11 cellular contexts compared by ENCODE assay signal in genomic region chr2:191038241-191038725, GRCh38. TPM values are rescaled to one million over a fixed set of nuclear protein-coding genes. Genes with fewer than 3 reads are reported as not detected.
DNase-seq lines count a peak whose midpoint lies in the region; ATAC-seq, FAIRE-seq and TF ChIP-seq lines count a peak whose summit lies in the region.
"Had no signal": no experiment of that assay in that cellular context is flagged by ENCODE, and none has a peak within 500 bp of the region (broad histone marks: within the 10 kb centered on the region; RNA-seq: fewer than 3 reads in every experiment).

No MANE protein-coding gene starts in this region.

- peak; percentile 71 for ATAC-seq in naive thymus-derived CD4-positive, alpha-beta T cell
- ATAC-seq in body of pancreas (no peak), GM19452 (IDR thresholded peaks at IDR 0.05; ENCODE audit: unreplicated experiment) (no peak)

- no peaks in the 10 kb centered on the region for H3F3A ChIP-seq in Loucy (ENCODE audit: low read depth)

- H3K36me3 Mint-ChIP-seq in astrocyte (ENCODE audit: low read depth, unreplicated experiment), result no peaks in the 10 kb centered on the region
- H3K36me3 Mint-ChIP-seq in naive thymus-derived CD4-positive, alpha-beta T cell, result peaks cover 0 to 53% (median 18%) of the 10 kb centered on the region in 5 donors

- H3K4me3 ChIP-seq in Loucy (ENCODE audit: low read length, poor library complexity, severe bottlenecking) (no peak overlapping the region), astrocyte (ENCODE audit: insufficient read depth, low read depth, low read length) (no peak overlapping the region), body of pancreas (no peak overlapping the region)
- H3K4me3 ChIP-seq in naive thymus-derived CD4-positive, alpha-beta T cell (ENCODE audit: low read length), result no peak overlapping the region
- H3K4me3 ChIP-seq: tibial nerve had no signal

- H3K36me3 ChIP-seq in Loucy (ENCODE audit: insufficient read depth, low read length) (no peaks in the 10 kb centered on the region), astrocyte (ENCODE audit: insufficient read depth, low read length) (no peaks in the 10 kb centered on the region), body of pancreas (replicated peaks in 1 of 2; ENCODE audit: insufficient read depth in 1 of 2, low read depth in 2 of 2) (no peaks in the 10 kb centered on the region)
- peaks cover 4 to 61% (median 23%) of the 10 kb centered on the region in 3 experiments for H3K36me3 ChIP-seq in naive thymus-derived CD4-positive, alpha-beta T cell (ENCODE audit: control insufficient read depth in 2 of 3, insufficient read depth in 3 of 3, low read length in 3 of 3)
- H3K36me3 ChIP-seq: tibial nerve had no signal

- no peaks in the 10 kb centered on the region for H3K9me2 ChIP-seq in Loucy (replicated peaks; ENCODE audit: low read depth, low read length)

- no peaks in the 10 kb centered on the region for H3K79me2 ChIP-seq in Loucy (ENCODE audit: insufficient read depth, low read length)
- no peaks in the 10 kb centered on the region for H3K79me2 ChIP-seq in astrocyte (ENCODE audit: insufficient read depth, low read length)

- no peaks in the 10 kb centered on the region for H3K9me3 Mint-ChIP-seq in astrocyte (ENCODE audit: unreplicated experiment)
- no peaks in the 10 kb centered on the region for H3K9me3 Mint-ChIP-seq in naive thymus-derived CD4-positive, alpha-beta T cell

- peak; percentile 19 for DNase-seq in activated CD4-positive, CD25-positive, alpha-beta regulatory T cell treated with anti-CD3 and anti-CD28 coated beads, Interleukin-2, amount 50 U/mL, for 16 hours (ENCODE audit: low read depth, low spot score)
- DNase-seq in activated CD4-positive, CD25-positive, alpha-beta regulatory T cell treated with anti-CD3 and anti-CD28 coated beads, Interleukin-2, amount 50 U/mL, for 72 hours, result no peak
- peak; percentile 68 for DNase-seq in astrocyte (ENCODE audit: low read depth)
- no peak for DNase-seq in naive thymus-derived CD4-positive, alpha-beta T cell
- no peak for DNase-seq in body of pancreas
- DNase-seq in pons (ENCODE audit: low spot score), result no peak

- WGBS in body of pancreas, 2 donors, result 57 to 64% methylated on average over 2 of the region's 2 CpGs

- POLR2A ChIA-PET in naive thymus-derived CD4-positive, alpha-beta T cell (lab: Charles Lee), result interaction anchor here (1.1 kb wide), 1 partner anchor 14 kb away, joined by 3 read pairs; no protein-coding TSS in a partner anchor

- peaks cover 24% of the 10 kb centered on the region for H3K4me1 Mint-ChIP-seq in astrocyte (ENCODE audit: low read depth, unreplicated experiment)
- peaks cover 7 to 43% (median 12%) of the 10 kb centered on the region in 7 donors for H3K4me1 Mint-ChIP-seq in naive thymus-derived CD4-positive, alpha-beta T cell
- H3K4me1 Mint-ChIP-seq: B cell had no signal

- FAIRE-seq in astrocyte (lab: Jason Lieb, UNC), result peak; percentile 91

- H3K9me3 ChIP-seq in Loucy (ENCODE audit: insufficient read depth, low read depth, low read length) (no peaks in the 10 kb centered on the region), astrocyte (ENCODE audit: insufficient read depth, low read depth, low read length) (no peaks in the 10 kb centered on the region), body of pancreas (no peaks in the 10 kb centered on the region)
- H3K9me3 ChIP-seq in naive thymus-derived CD4-positive, alpha-beta T cell (ENCODE audit: control insufficient read depth in 2 of 3, low read length in 3 of 3), result no peaks in the 10 kb centered on the region
- H3K9me3 ChIP-seq: tibial nerve had no signal

- H3K4me2 ChIP-seq in Loucy (ENCODE audit: low read depth, low read length, poor library complexity, severe bottlenecking) (peak overlapping the region; percentile 6), astrocyte (ENCODE audit: low read length) (peak overlapping the region; percentile 40)

- CTCF ChIA-PET in naive thymus-derived CD4-positive, alpha-beta T cell (lab: Charles Lee), result interaction anchor here (2.3 to 5.0 kb wide), 2 partner anchors 14 to 117 kb away, joined by 6 to 19 read pairs; no protein-coding TSS in a partner anchor

- H2AFZ ChIP-seq in Loucy (ENCODE audit: low read length) (no peak overlapping the region), astrocyte (ENCODE audit: low read depth, low read length) (peak overlapping the region; percentile 35)

- H3K27ac ChIP-seq in astrocyte (ENCODE audit: low read depth, low read length) (peak overlapping the region; percentile 16), body of pancreas (no peak overlapping the region)
- H3K27ac ChIP-seq in naive thymus-derived CD4-positive, alpha-beta T cell (ENCODE audit: low read depth, low read length), result peak overlapping the region; percentile 9
- H3K27ac ChIP-seq: tibial nerve had no signal

- intact Hi-C loops in naive thymus-derived CD4-positive, alpha-beta T cell (cut with micrococcal nuclease), result loop anchor here in 1 of 2 donors (10.0 kb wide), 1 partner anchor 953 kb away; no protein-coding TSS in a partner anchor
- intact Hi-C loops in body of pancreas (cut with DNase I), result no loop called here

- H4K20me1 ChIP-seq in Loucy (ENCODE audit: insufficient read depth, low read length, poor library complexity, severe bottlenecking), result no peaks in the 10 kb centered on the region
- no peaks in the 10 kb centered on the region for H4K20me1 ChIP-seq in astrocyte (ENCODE audit: insufficient read depth, low read length)

- peak overlapping the region; percentile 73 for H3K27ac Mint-ChIP-seq in astrocyte (ENCODE audit: unreplicated experiment)
- peak overlapping the region; percentile 10 to 91 (median 44) for H3K27ac Mint-ChIP-seq in naive thymus-derived CD4-positive, alpha-beta T cell
- H3K27ac Mint-ChIP-seq: B cell had no signal

- TF ChIP-seq POLR2A in body of pancreas (IDR thresholded peaks at IDR 0.05), result no peak

- peaks cover 13% of the 10 kb centered on the region for H3K4me1 ChIP-seq in Loucy (ENCODE audit: insufficient read depth, low read length, poor library complexity, severe bottlenecking)
- peaks cover 15% of the 10 kb centered on the region for H3K4me1 ChIP-seq in astrocyte (ENCODE audit: insufficient read depth, low read length)
- peaks cover 0 to 26% of the 10 kb centered on the region in 2 donors for H3K4me1 ChIP-seq in naive thymus-derived CD4-positive, alpha-beta T cell (ENCODE audit: control insufficient read depth in 2 of 2, insufficient read depth in 2 of 2, low read length in 2 of 2)
- peaks cover 5% of the 10 kb centered on the region for H3K4me1 ChIP-seq in body of pancreas
- H3K4me1 ChIP-seq: tibial nerve had no signal

- H3K4me3 Mint-ChIP-seq in astrocyte (ENCODE audit: unreplicated experiment), result no peak overlapping the region
- peak overlapping the region in 2 of 10 donors; percentile 26 to 74 for H3K4me3 Mint-ChIP-seq in naive thymus-derived CD4-positive, alpha-beta T cell
- H3K4me3 Mint-ChIP-seq: B cell, neural crest cell had no signal

- H3K27me3 Mint-ChIP-seq in astrocyte (ENCODE audit: low read depth, unreplicated experiment), result no peaks in the 10 kb centered on the region
- H3K27me3 Mint-ChIP-seq in naive thymus-derived CD4-positive, alpha-beta T cell, result no peaks in the 10 kb centered on the region

- H3K27me3 ChIP-seq in Loucy (ENCODE audit: insufficient read depth, low read length, poor library complexity, severe bottlenecking) (no peaks in the 10 kb centered on the region), astrocyte (ENCODE audit: insufficient read depth, low read length) (no peaks in the 10 kb centered on the region), body of pancreas (no peaks in the 10 kb centered on the region)
- H3K27me3 ChIP-seq in naive thymus-derived CD4-positive, alpha-beta T cell (ENCODE audit: control insufficient read depth in 2 of 2, insufficient read depth in 2 of 2, low read length in 2 of 2), result no peaks in the 10 kb centered on the region
- H3K27me3 ChIP-seq: tibial nerve had no signal

- TF ChIP-seq CTCF in Loucy (conservative IDR thresholded peaks at IDR 0.05; ENCODE audit: low read length), result no peak
- TF ChIP-seq CTCF in astrocyte (IDR thresholded peaks at IDR 0.05; ENCODE audit: insufficient read depth, low read depth, low read length), result no peak
- TF ChIP-seq CTCF in body of pancreas (IDR thresholded peaks at IDR 0.05), result no peak

- H3K9ac ChIP-seq in Loucy (ENCODE audit: low read depth, low read length, poor library complexity, severe bottlenecking) (no peak overlapping the region), astrocyte (ENCODE audit: low read length) (no peak overlapping the region)

RNA-seq across cellular contexts. Expression of gene STAT1, which starts 24.3 kb away (rescaled TPM):
- total RNA-seq in astrocyte (377 and 447 TPM in 2 replicates), body of pancreas (10 to 100 TPM; 30.1 to 56.4 TPM)
- total RNA-seq in naive thymus-derived CD4-positive, alpha-beta T cell, result 1,000 to 10,000 TPM in 1 of 5 experiments, 10 to 100 TPM in 4; 74.1 to 1,177 (median 89.6) TPM
- polyA plus RNA-seq in naive thymus-derived CD4-positive, alpha-beta T cell, result 100 to 1,000 TPM; 221 to 244 TPM

Comparison
In these comparisons a context has a peak if more than half of its experiments do, and no peak if none do; other contexts are left out.
1. DNase-seq: peak in activated CD4-positive, CD25-positive, alpha-beta regulatory T cell treated with anti-CD3 and anti-CD28 coated beads, Interleukin-2, amount 50 U/mL, for 16 hours (single experiment) and astrocyte (single experiment); none in activated CD4-positive, CD25-positive, alpha-beta regulatory T cell treated with anti-CD3 and anti-CD28 coated beads, Interleukin-2, amount 50 U/mL, for 72 hours (single experiment), naive thymus-derived CD4-positive, alpha-beta T cell (0 of 9), body of pancreas (0 of 4) and pons (single experiment).
2. H3K27ac ChIP-seq: peak in astrocyte (single experiment) and naive thymus-derived CD4-positive, alpha-beta T cell (single experiment); none in body of pancreas (0 of 4).